ENCODE assay signal across 10 cellular contexts in the genomic region with DNA sequence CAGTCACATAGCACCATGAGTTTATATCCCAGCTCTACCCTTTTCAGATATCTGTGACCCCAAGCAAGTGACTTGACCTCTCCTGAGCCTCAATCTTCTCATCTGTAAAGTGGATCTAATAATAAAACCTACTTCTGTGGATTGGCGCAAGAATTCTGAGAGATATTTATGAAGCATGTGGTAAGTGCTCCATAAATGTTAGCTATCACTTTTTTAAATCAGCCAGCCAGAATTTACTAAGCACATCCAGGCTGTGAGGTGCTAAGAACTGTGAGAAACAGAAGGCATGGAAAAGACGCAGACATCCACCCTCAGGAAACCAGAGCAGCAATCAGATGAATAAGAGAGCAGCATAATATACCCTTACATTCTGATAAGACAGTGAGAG. TPM values are rescaled to one million over a fixed set of nuclear protein-coding genes. Genes with fewer than 3 reads are reported as not detected.
DNase-seq lines count a peak whose midpoint lies in the region; ATAC-seq, FAIRE-seq and TF ChIP-seq lines count a peak whose summit lies in the region.
"Had no signal": no experiment of that assay in that cellular context is flagged by ENCODE, and none has a peak within 500 bp of the region (broad histone marks: within the 10 kb centered on the region; RNA-seq: fewer than 3 reads in every experiment).

No MANE protein-coding gene starts in this region.

- peak overlapping the region; percentile 68; the same call in 1 of the 2 replicates for H3K18ac ChIP-seq in H1 (ENCODE audit: extremely low read depth, low read length)

- no peak for FAIRE-seq in H1 (lab: Jason Lieb, UNC)

- no peak overlapping the region for H4K5ac ChIP-seq in H1 (ENCODE audit: insufficient read length, low read depth, low read length)

- H3K79me2 ChIP-seq in DND-41 (ENCODE audit: insufficient read depth, low read length) (peaks cover 9% of the 10 kb centered on the region; the same call in 1 of the 2 replicates), MM.1S (ENCODE audit: low read length) (0 out of 2 replicates have a peak, but pooled peaks cover 3% of the 10 kb centered on the region), H1 (ENCODE audit: control insufficient read depth in 1 of 2, insufficient read depth in 2 of 2, low read length in 2 of 2) (peaks cover 0 to 4% of the 10 kb centered on the region in 2 experiments; a peak in 1 of 4 replicates)

- H3K4me1 ChIP-seq in DND-41 (ENCODE audit: insufficient read depth, low read length) (peaks cover 31% of the 10 kb centered on the region), MM.1S (ENCODE audit: low read length) (peaks cover 11% of the 10 kb centered on the region), H1 (replicated peaks in 1 of 4; ENCODE audit: control insufficient read depth in 3 of 4, insufficient read depth in 4 of 4, low read length in 3 of 4) (peaks cover 0 to 5% (median 4%) of the 10 kb centered on the region in 4 experiments; a peak in 5 of 7 replicates), neuron (ENCODE audit: insufficient read depth, low read length) (peaks cover 13% of the 10 kb centered on the region)

- peak overlapping the region; percentile 63; the same call in 1 of the 2 replicates for H4K8ac ChIP-seq in H1 (ENCODE audit: extremely low read depth, insufficient read depth, low read length)

- no peaks in the 10 kb centered on the region for H3K36me3 Mint-ChIP-seq in CD4-positive, alpha-beta T cell (ENCODE audit: low read depth)

- H3K9ac ChIP-seq in DND-41 (ENCODE audit: low read depth, low read length) = peak overlapping the region; percentile 76
- H3K9ac ChIP-seq in MM.1S (ENCODE audit: low read length) = peak overlapping the region; percentile 88
- peak overlapping the region; percentile 64 to 77 (median 70) for H3K9ac ChIP-seq in H1 (replicated peaks in 1 of 4; ENCODE audit: extremely low read depth in 1 of 4, low read depth in 3 of 4, low read length in 3 of 4)

- H3K27me3 ChIP-seq in DND-41 (ENCODE audit: insufficient read depth, low read length, poor library complexity) (no peaks in the 10 kb centered on the region), MM.1S (replicated peaks; ENCODE audit: insufficient read depth, low read length) (no peaks in the 10 kb centered on the region), H1 (replicated peaks in 1 of 4; ENCODE audit: control insufficient read depth in 3 of 4, extremely low read depth in 1 of 4, insufficient read depth in 3 of 4, low read length in 3 of 4) (0 out of 7 replicates have a peak, but pooled peaks cover 0 to 2% (median 0%) of the 10 kb centered on the region in 4 experiments), neuron (ENCODE audit: insufficient read depth, low read length) (no peaks in the 10 kb centered on the region)
- no peaks in the 10 kb centered on the region for H3K27me3 ChIP-seq in CD4-positive, alpha-beta T cell (ENCODE audit: control insufficient read depth, insufficient read depth, low read length)

- H3K9me3 ChIP-seq in DND-41 (ENCODE audit: insufficient read depth, low read length, severe bottlenecking) (no peaks in the 10 kb centered on the region), MM.1S (replicated peaks; ENCODE audit: insufficient read depth, low read length) (no peaks in the 10 kb centered on the region), H1 (ENCODE audit: insufficient read depth in 2 of 2, low read depth in 1 of 2, low read length in 1 of 2) (no peaks in the 10 kb centered on the region), neuron (ENCODE audit: low read length) (no peaks in the 10 kb centered on the region)
- no peaks in the 10 kb centered on the region for H3K9me3 ChIP-seq in CD4-positive, alpha-beta T cell (ENCODE audit: control insufficient read depth, low read length)

- H2BK20ac ChIP-seq in H1 (ENCODE audit: low read length) = no peak overlapping the region; the same call in 1 of the 2 replicates

- H3K4me3 ChIP-seq in DND-41 (ENCODE audit: low read depth in 1 of 2, low read length in 2 of 2) (peak overlapping the region; percentile 54 to 73; a peak in 3 of 4 replicates), MM.1S (ENCODE audit: low read length) (peak overlapping the region; percentile 96), H1 (ENCODE audit: extremely low read depth in 1 of 4, insufficient read depth in 2 of 4, low read depth in 3 of 4, low read length in 4 of 4) (peak overlapping the region; percentile 74 to 94 (median 84)), neuron (ENCODE audit: low read length) (peak overlapping the region; percentile 70)

- CTCF ChIA-PET in H1 (lab: Charles Lee; ENCODE audit: partially characterized antibody) = interaction anchor here (2.9 kb wide), 1 partner anchor 12 kb away, joined by 9 read pairs; no protein-coding TSS in a partner anchor
- CTCF ChIA-PET in CD4-positive, alpha-beta T cell (lab: Charles Lee) = no interaction called here

- H3K27ac ChIP-seq in DND-41 (ENCODE audit: low read length) (peak overlapping the region; percentile 76), MM.1S (ENCODE audit: low read length) (no peak overlapping the region; the same call in 1 of the 2 replicates), H1 (ENCODE audit: low read depth, low read length) (no peak overlapping the region)
- no peak overlapping the region for H3K27ac ChIP-seq in CD4-positive, alpha-beta T cell (ENCODE audit: low read depth, low read length)

- peaks cover 6% of the 10 kb centered on the region for H3K4me1 Mint-ChIP-seq in CD4-positive, alpha-beta T cell (ENCODE audit: low read depth)

- no peaks in the 10 kb centered on the region for H3K79me1 ChIP-seq in H1 (ENCODE audit: low read depth, low read length)

- H3K4me3 Mint-ChIP-seq in CD4-positive, alpha-beta T cell = no peak overlapping the region

- no peak overlapping the region for H3K4ac ChIP-seq in H1 (replicated peaks; ENCODE audit: insufficient read length, low read depth, low read length)

- no peak for TF ChIP-seq EP300 in H1 (IDR thresholded peaks at IDR 0.05; ENCODE audit: borderline replicate concordance in 1 of 2, low read depth in 2 of 2, low read length in 2 of 2)

- no peak for TF ChIP-seq CTCF in DND-41 (IDR thresholded peaks at IDR 0.05; ENCODE audit: borderline replicate concordance, extremely low read depth, low read length, poor library complexity, severe bottlenecking)
- TF ChIP-seq CTCF in MM.1S (IDR thresholded peaks at IDR 0.05; ENCODE audit: low read length) = no peak
- no peak for TF ChIP-seq CTCF in H1 (IDR thresholded peaks at IDR 0.05; ENCODE audit: control extremely low read depth in 1 of 3, insufficient read depth in 1 of 3, low read depth in 1 of 3, low read length in 3 of 3)
- TF ChIP-seq CTCF in CD4-positive, alpha-beta T cell (IDR thresholded peaks at IDR 0.05) = no peak

- H2BK5ac ChIP-seq in H1 (ENCODE audit: low read depth, low read length) = peak overlapping the region; percentile 61; the same call in 1 of the 2 replicates

- no peak overlapping the region for H2BK120ac ChIP-seq in H1 (replicated peaks; ENCODE audit: low read depth, low read length)

- no peak overlapping the region for H3K27ac Mint-ChIP-seq in CD4-positive, alpha-beta T cell

- H3K27me3 Mint-ChIP-seq in CD4-positive, alpha-beta T cell = no peaks in the 10 kb centered on the region

- H3K9me2 ChIP-seq in MM.1S (replicated peaks; ENCODE audit: insufficient read depth, low read length) = no peaks in the 10 kb centered on the region

- no peak overlapping the region for H4K91ac ChIP-seq in H1 (replicated peaks; ENCODE audit: insufficient read length, low read length)

- H3K23me2 ChIP-seq in H1 (ENCODE audit: low read depth, low read length) = peaks cover 5% of the 10 kb centered on the region

- H3K56ac ChIP-seq in H1 (replicated peaks; ENCODE audit: insufficient read length, low read depth, low read length) = no peak overlapping the region

- no peak overlapping the region for H2AK5ac ChIP-seq in H1 (ENCODE audit: low read depth, low read length)

- no peak overlapping the region for H3K14ac ChIP-seq in H1 (ENCODE audit: insufficient read length)

- ATAC-seq in DND-41 (ENCODE audit: insufficient read depth, low read depth) (no peak), HG02885 (IDR thresholded peaks at IDR 0.05; ENCODE audit: poor library complexity, unreplicated experiment) (no peak), HG03139 (IDR thresholded peaks at IDR 0.05; ENCODE audit: unreplicated experiment) (no peak)
- no peak for ATAC-seq in CD4-positive, alpha-beta T cell (ENCODE audit: poor library complexity)

- peak overlapping the region; percentile 96; the same call in 1 of the 2 replicates for H2BK15ac ChIP-seq in H1 (ENCODE audit: low read length)

- H2BK12ac ChIP-seq in H1 (ENCODE audit: low read depth, low read length) = 0 out of 2 replicates have a peak overlapping the region, but pooled peaks have one; percentile 32

- H2AFZ ChIP-seq in DND-41 (ENCODE audit: low read depth, low read length) = peak overlapping the region; percentile 94
- peak overlapping the region; percentile 100 for H2AFZ ChIP-seq in MM.1S (ENCODE audit: low read length)
- H2AFZ ChIP-seq in H1 (ENCODE audit: low read length) = peak overlapping the region; percentile 91; the same call in 1 of the 2 replicates
- H2AFZ ChIP-seq in neuron (ENCODE audit: low read depth, low read length) = peak overlapping the region; percentile 84

- no peaks in the 10 kb centered on the region for H4K20me1 ChIP-seq in DND-41 (ENCODE audit: insufficient read depth, low read length)
- no peaks in the 10 kb centered on the region for H4K20me1 ChIP-seq in MM.1S (ENCODE audit: insufficient read depth, low read length)
- no peaks in the 10 kb centered on the region for H4K20me1 ChIP-seq in H1 (replicated peaks in 1 of 2; ENCODE audit: control insufficient read depth in 1 of 2, insufficient read depth in 2 of 2, low read length in 2 of 2)

- H3K36me3 ChIP-seq in DND-41 (ENCODE audit: insufficient read depth, low read length) (peaks cover 3% of the 10 kb centered on the region; the same call in 1 of the 2 replicates), MM.1S (replicated peaks; ENCODE audit: insufficient read depth, low read length) (no peaks in the 10 kb centered on the region), H1 (ENCODE audit: control insufficient read depth in 2 of 4, insufficient read depth in 4 of 4, low read length in 3 of 4) (no peaks in the 10 kb centered on the region), neuron (ENCODE audit: insufficient read depth, low read length) (peaks cover 3% of the 10 kb centered on the region)

- DNase-seq in DND-41 = no peak
- DNase-seq in MM.1S = no peak
- no peak for DNase-seq in H1 (ENCODE audit: low read depth in 1 of 2, low spot score in 2 of 2)
- DNase-seq in CD4-positive, alpha-beta T cell = no peak
- DNase-seq in NK-92 (lab: John Stamatoyannopoulos, UW; ENCODE audit: unreplicated experiment) = no peak
- DNase-seq: foreskin melanocyte had no signal

- TF ChIP-seq RAD21 in H1 (IDR thresholded peaks at IDR 0.05 in 1 of 2, conservative IDR thresholded peaks at IDR 0.05 in 1 of 2; ENCODE audit: low read depth in 2 of 2, low read length in 2 of 2) = no peak

- intact Hi-C loops in CD4-positive, alpha-beta T cell (cut with DNase I, micrococcal nuclease) = loop anchor here in 1 of 2 experiments (1.0 kb wide), 1 partner anchor 41 kb away; no protein-coding TSS in a partner anchor

- 64% methylated on average over 2 of the region's 2 CpGs; no CpG with 5 or more reads in 1 of the 2 experiments for WGBS in H1 (ENCODE audit: extremely low coverage in 1 of 2, insufficient coverage in 1 of 2, insufficient read length in 1 of 2, insufficient replicate concordance in 2 of 2, low coverage in 1 of 2, low lambda C conversion rate in 2 of 2, missing lambda C conversion rate in 1 of 2), 2 experiments

- no peaks in the 10 kb centered on the region for H3F3A ChIP-seq in MM.1S (ENCODE audit: insufficient read depth, low read length)

- no peak overlapping the region for H3K23ac ChIP-seq in H1 (ENCODE audit: insufficient read length)

- POLR2A ChIA-PET in H1 (lab: Charles Lee; ENCODE audit: partially characterized antibody) = interaction anchor here (0.7 to 1.7 kb wide), 3 partner anchors 9 to 29 kb away, joined by 3 to 5 read pairs (median 4); no protein-coding TSS in a partner anchor
- POLR2A ChIA-PET in CD4-positive, alpha-beta T cell (lab: Charles Lee) = no interaction called here

- H3K4me2 ChIP-seq in DND-41 (ENCODE audit: insufficient read depth, low read length) = peak overlapping the region; percentile 88
- peak overlapping the region; percentile 79 for H3K4me2 ChIP-seq in MM.1S (ENCODE audit: low read depth, low read length)
- peak overlapping the region; percentile 72 to 78 for H3K4me2 ChIP-seq in H1 (ENCODE audit: insufficient read depth in 1 of 2, low read depth in 2 of 2, low read length in 2 of 2)

- no peaks in the 10 kb centered on the region for H3K9me3 Mint-ChIP-seq in CD4-positive, alpha-beta T cell

- TF ChIP-seq POLR2A in H1 (IDR thresholded peaks at IDR 0.05; ENCODE audit: control extremely low read depth in 1 of 2, low read depth in 2 of 2, low read length in 2 of 2) = no peak

RNA-seq across cellular contexts. Expression of gene C20orf96, which starts 0.9 kb away (rescaled TPM):
- total RNA-seq in H1 (2021; fragmentation: NEBNext Ultra II Directional; extraction: Animal tissue kit (Norgen Biotek cat#: 25700)) = 21.0 and 22.7 TPM in 2 replicates
- 19.2 and 19.3 TPM in 2 replicates for polyA plus RNA-seq in H1 (2011; rRNA removed)
- polyA plus RNA-seq in H1 (2011; cell fraction: cytosol; rRNA removed) = 21.3 TPM
- 22.3 TPM for polyA plus RNA-seq in H1 (2011; cell fraction: nucleus; rRNA removed)
- 20.5 to 28.5 TPM (median 26.2 TPM) in 4 replicates for polyA plus RNA-seq in H1 (2012, experiment 1 of 2)
- polyA plus RNA-seq in H1 (2012, experiment 2 of 2) = 20.8 TPM
- polyA plus RNA-seq in H1 (2013, experiment 1 of 2) = 23.3 TPM
- 22.8 TPM for polyA plus RNA-seq in H1 (2013, experiment 2 of 2)
- polyA minus RNA-seq in H1 (2011; rRNA and poly(A)+ RNA removed) = 9.5 and 10.5 TPM in 2 replicates
- 7.7 TPM for polyA minus RNA-seq in H1 (2011; cell fraction: cytosol; rRNA and poly(A)+ RNA removed)
- 8.2 TPM for polyA minus RNA-seq in H1 (2011; cell fraction: nucleus; rRNA and poly(A)+ RNA removed)
- 1 to 10 TPM; 2.4 to 3.3 TPM for total RNA-seq in CD4-positive, alpha-beta T cell

RNA-seq across cellular contexts. Expression of gene ZCCHC3, which starts 7.7 kb away (rescaled TPM):
- total RNA-seq in H1 (2021; fragmentation: NEBNext Ultra II Directional; extraction: Animal tissue kit (Norgen Biotek cat#: 25700)) = 52.4 and 54.0 TPM in 2 replicates
- polyA plus RNA-seq in H1 (2011; rRNA removed) = 33.7 and 34.0 TPM in 2 replicates
- 40.1 TPM for polyA plus RNA-seq in H1 (2011; cell fraction: cytosol; rRNA removed)
- polyA plus RNA-seq in H1 (2011; cell fraction: nucleus; rRNA removed) = 23.6 TPM
- 41.3 to 45.9 TPM (median 42.1 TPM) in 4 replicates for polyA plus RNA-seq in H1 (2012, experiment 1 of 2)
- polyA plus RNA-seq in H1 (2012, experiment 2 of 2) = 43.6 TPM
- 36.6 TPM for polyA plus RNA-seq in H1 (2013, experiment 1 of 2)
- 39.0 TPM for polyA plus RNA-seq in H1 (2013, experiment 2 of 2)
- polyA minus RNA-seq in H1 (2011; rRNA and poly(A)+ RNA removed) = 14.9 and 15.4 TPM in 2 replicates
- 24.4 TPM for polyA minus RNA-seq in H1 (2011; cell fraction: cytosol; rRNA and poly(A)+ RNA removed)
- polyA minus RNA-seq in H1 (2011; cell fraction: nucleus; rRNA and poly(A)+ RNA removed) = 13.9 TPM
- total RNA-seq in CD4-positive, alpha-beta T cell = 10 to 100 TPM; 19.3 to 19.5 TPM

RNA-seq across cellular contexts. Expression of gene DEFB132, which starts 32.2 kb away (rescaled TPM):
- not detected in 2 replicates for total RNA-seq in H1 (2021; fragmentation: NEBNext Ultra II Directional; extraction: Animal tissue kit (Norgen Biotek cat#: 25700))
- polyA plus RNA-seq in H1 (2011; rRNA removed) = not detected in 2 replicates
- not detected for polyA plus RNA-seq in H1 (2011; cell fraction: cytosol; rRNA removed)
- polyA plus RNA-seq in H1 (2011; cell fraction: nucleus; rRNA removed) = not detected
- not detected in 4 replicates for polyA plus RNA-seq in H1 (2012, experiment 1 of 2)
- polyA plus RNA-seq in H1 (2012, experiment 2 of 2) = not detected
- not detected for polyA plus RNA-seq in H1 (2013, experiment 1 of 2)
- not detected for polyA plus RNA-seq in H1 (2013, experiment 2 of 2)
- not detected in 2 replicates for polyA minus RNA-seq in H1 (2011; rRNA and poly(A)+ RNA removed)
- polyA minus RNA-seq in H1 (2011; cell fraction: cytosol; rRNA and poly(A)+ RNA removed) = not detected
- not detected for polyA minus RNA-seq in H1 (2011; cell fraction: nucleus; rRNA and poly(A)+ RNA removed)
- total RNA-seq in CD4-positive, alpha-beta T cell = not detected
- total RNA-seq: SK-MEL-5 had no signal

RNA-seq across cellular contexts. Expression of gene SOX12, which starts 35.7 kb away (rescaled TPM):
- total RNA-seq in H1 (2021; fragmentation: NEBNext Ultra II Directional; extraction: Animal tissue kit (Norgen Biotek cat#: 25700)) = 63.0 and 66.1 TPM in 2 replicates
- polyA plus RNA-seq in H1 (2011; rRNA removed) = 6.4 and 14.4 TPM in 2 replicates
- polyA plus RNA-seq in H1 (2011; cell fraction: cytosol; rRNA removed) = 9.3 TPM
- 20.6 TPM for polyA plus RNA-seq in H1 (2011; cell fraction: nucleus; rRNA removed)
- 28.3 to 39.1 TPM (median 34.8 TPM) in 4 replicates for polyA plus RNA-seq in H1 (2012, experiment 1 of 2)
- 27.6 TPM for polyA plus RNA-seq in H1 (2012, experiment 2 of 2)
- 34.1 TPM for polyA plus RNA-seq in H1 (2013, experiment 1 of 2)
- polyA plus RNA-seq in H1 (2013, experiment 2 of 2) = 34.4 TPM
- polyA minus RNA-seq in H1 (2011; rRNA and poly(A)+ RNA removed) = 2.9 and 6.2 TPM in 2 replicates
- polyA minus RNA-seq in H1 (2011; cell fraction: cytosol; rRNA and poly(A)+ RNA removed) = 16.2 TPM
- polyA minus RNA-seq in H1 (2011; cell fraction: nucleus; rRNA and poly(A)+ RNA removed) = 11.5 TPM
- 10 to 100 TPM; 11.6 to 11.9 TPM for total RNA-seq in CD4-positive, alpha-beta T cell

RNA-seq across cellular contexts. Expression of gene NRSN2, which starts 57.2 kb away (rescaled TPM):
- total RNA-seq in H1 (2021; fragmentation: NEBNext Ultra II Directional; extraction: Animal tissue kit (Norgen Biotek cat#: 25700)) = 15.0 and 19.4 TPM in 2 replicates
- polyA plus RNA-seq in H1 (2011; rRNA removed) = 33.3 and 41.9 TPM in 2 replicates
- polyA plus RNA-seq in H1 (2011; cell fraction: cytosol; rRNA removed) = 25.4 TPM
- polyA plus RNA-seq in H1 (2011; cell fraction: nucleus; rRNA removed) = 20.5 TPM
- polyA plus RNA-seq in H1 (2012, experiment 1 of 2) = 17.4 to 24.3 TPM (median 23.5 TPM) in 4 replicates
- 23.4 TPM for polyA plus RNA-seq in H1 (2012, experiment 2 of 2)
- polyA plus RNA-seq in H1 (2013, experiment 1 of 2) = 19.3 TPM
- polyA plus RNA-seq in H1 (2013, experiment 2 of 2) = 21.8 TPM
- polyA minus RNA-seq in H1 (2011; rRNA and poly(A)+ RNA removed) = 11.8 and 15.0 TPM in 2 replicates
- 16.5 TPM for polyA minus RNA-seq in H1 (2011; cell fraction: cytosol; rRNA and poly(A)+ RNA removed)
- 8.1 TPM for polyA minus RNA-seq in H1 (2011; cell fraction: nucleus; rRNA and poly(A)+ RNA removed)
- 1 to 10 TPM in 1 of 2 experiments, under 1 TPM in 1; 0.69 to 1.3 TPM for total RNA-seq in CD4-positive, alpha-beta T cell
